3 cellular contexts compared by ENCODE assay signal in the genomic region with DNA sequence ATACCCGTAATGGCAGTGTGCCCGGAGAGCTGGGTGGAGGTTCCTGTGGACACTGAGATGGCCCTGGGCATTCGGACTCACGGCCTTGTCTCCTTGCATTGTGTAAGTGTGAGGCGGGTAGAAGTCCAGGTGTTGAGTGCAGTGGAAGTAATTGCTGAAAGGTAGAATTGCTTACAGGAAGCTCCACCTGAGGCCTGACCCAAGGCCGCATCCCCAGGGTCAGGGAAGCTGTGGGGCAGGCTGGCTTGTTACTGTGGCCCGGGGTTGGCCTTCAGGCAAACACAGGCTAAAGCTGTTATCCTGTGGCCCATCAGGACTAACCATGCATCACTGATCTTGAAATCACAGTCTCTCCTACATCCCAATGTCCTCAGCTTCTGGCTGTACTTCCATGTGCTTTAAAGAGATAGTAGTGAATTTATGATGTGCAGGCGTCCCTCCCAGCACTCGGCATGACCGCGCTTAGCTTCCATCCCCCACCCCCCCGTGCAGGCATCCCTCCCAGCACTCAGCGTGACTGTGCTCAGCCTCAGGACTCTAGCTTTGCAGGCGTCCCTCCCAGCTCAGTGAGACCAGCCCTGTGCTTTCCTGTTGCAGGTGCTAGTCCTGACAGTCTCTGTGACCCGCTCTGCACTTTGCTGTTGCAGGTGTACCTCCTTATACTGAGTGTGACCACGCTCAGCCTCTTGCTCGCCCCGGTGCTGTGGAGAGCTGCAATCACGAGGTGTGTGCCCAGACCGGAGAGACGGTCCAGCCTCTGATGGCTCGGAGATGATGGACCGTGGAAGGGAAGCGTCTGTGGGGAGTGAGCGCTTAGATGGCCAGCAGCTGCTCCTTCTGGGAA.
A peak's percentile ranks its signal among the peaks of the same experiment; 100 is the strongest.
TF ChIP-seq lines count a peak whose summit lies in the region.

No MANE protein-coding gene starts in this region.

TF ChIP-seq in SK-N-SH, 30 proteins besides CTCF, POLR2A, EP300 and RAD21:
- TF ChIP-seq GATA2 (CRISPR knock-in tag; IDR thresholded peaks at IDR 0.05) (peak; percentile 48), SMC3 (IDR thresholded peaks at IDR 0.05; ENCODE audit: low read depth, low read length) (no peak)

TF ChIP-seq in SK-N-SH treated with all-trans-retinoic acid at 6 μM for 48 hours, 23 proteins besides CTCF, POLR2A, EP300 and RAD21:
- TF ChIP-seq ZNF565 (CRISPR knock-in tag; conservative IDR thresholded peaks at IDR 0.05; ENCODE audit: low read depth): no peak
- no peak for TF ChIP-seq OSR1 (CRISPR knock-in tag; IDR thresholded peaks at IDR 0.05)
- no peak for TF ChIP-seq BACH2 (CRISPR knock-in tag; IDR thresholded peaks at IDR 0.05; ENCODE audit: borderline replicate concordance)
- TF ChIP-seq ZC3H10 (CRISPR knock-in tag; IDR thresholded peaks at IDR 0.05): no peak
- no peak for TF ChIP-seq PPARA (CRISPR knock-in tag; IDR thresholded peaks at IDR 0.05; ENCODE audit: borderline replicate concordance)
- TF ChIP-seq, protein P1, sequence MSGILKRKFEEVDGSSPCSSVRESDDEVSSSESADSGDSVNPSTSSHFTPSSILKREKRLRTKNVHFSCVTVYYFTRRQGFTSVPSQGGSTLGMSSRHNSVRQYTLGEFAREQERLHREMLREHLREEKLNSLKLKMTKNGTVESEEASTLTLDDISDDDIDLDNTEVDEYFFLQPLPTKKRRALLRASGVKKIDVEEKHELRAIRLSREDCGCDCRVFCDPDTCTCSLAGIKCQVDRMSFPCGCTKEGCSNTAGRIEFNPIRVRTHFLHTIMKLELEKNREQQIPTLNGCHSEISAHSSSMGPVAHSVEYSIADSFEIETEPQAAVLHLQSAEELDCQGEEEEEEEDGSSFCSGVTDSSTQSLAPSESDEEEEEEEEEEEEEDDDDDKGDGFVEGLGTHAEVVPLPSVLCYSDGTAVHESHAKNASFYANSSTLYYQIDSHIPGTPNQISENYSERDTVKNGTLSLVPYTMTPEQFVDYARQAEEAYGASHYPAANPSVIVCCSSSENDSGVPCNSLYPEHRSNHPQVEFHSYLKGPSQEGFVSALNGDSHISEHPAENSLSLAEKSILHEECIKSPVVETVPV (CRISPR knock-in tag; IDR thresholded peaks at IDR 0.05): no peak
- no peak for TF ChIP-seq TOX (CRISPR knock-in tag; IDR thresholded peaks at IDR 0.05; ENCODE audit: borderline replicate concordance)
- TF ChIP-seq, protein P2, sequence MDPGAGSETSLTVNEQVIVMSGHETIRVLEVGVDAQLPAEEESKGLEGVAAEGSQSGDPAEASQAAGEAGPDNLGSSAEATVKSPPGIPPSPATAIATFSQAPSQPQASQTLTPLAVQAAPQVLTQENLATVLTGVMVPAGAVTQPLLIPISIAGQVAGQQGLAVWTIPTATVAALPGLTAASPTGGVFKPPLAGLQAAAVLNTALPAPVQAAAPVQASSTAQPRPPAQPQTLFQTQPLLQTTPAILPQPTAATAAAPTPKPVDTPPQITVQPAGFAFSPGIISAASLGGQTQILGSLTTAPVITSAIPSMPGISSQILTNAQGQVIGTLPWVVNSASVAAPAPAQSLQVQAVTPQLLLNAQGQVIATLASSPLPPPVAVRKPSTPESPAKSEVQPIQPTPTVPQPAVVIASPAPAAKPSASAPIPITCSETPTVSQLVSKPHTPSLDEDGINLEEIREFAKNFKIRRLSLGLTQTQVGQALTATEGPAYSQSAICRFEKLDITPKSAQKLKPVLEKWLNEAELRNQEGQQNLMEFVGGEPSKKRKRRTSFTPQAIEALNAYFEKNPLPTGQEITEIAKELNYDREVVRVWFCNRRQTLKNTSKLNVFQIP (CRISPR knock-in tag; IDR thresholded peaks at IDR 0.05; ENCODE audit: borderline replicate concordance, low read depth): no peak
- no peak for TF ChIP-seq ZFP30 (CRISPR knock-in tag; IDR thresholded peaks at IDR 0.05)
- TF ChIP-seq RARB (CRISPR knock-in tag; IDR thresholded peaks at IDR 0.05): no peak
- TF ChIP-seq ISL1 (CRISPR knock-in tag; IDR thresholded peaks at IDR 0.05): no peak
- TF ChIP-seq, protein P3, sequence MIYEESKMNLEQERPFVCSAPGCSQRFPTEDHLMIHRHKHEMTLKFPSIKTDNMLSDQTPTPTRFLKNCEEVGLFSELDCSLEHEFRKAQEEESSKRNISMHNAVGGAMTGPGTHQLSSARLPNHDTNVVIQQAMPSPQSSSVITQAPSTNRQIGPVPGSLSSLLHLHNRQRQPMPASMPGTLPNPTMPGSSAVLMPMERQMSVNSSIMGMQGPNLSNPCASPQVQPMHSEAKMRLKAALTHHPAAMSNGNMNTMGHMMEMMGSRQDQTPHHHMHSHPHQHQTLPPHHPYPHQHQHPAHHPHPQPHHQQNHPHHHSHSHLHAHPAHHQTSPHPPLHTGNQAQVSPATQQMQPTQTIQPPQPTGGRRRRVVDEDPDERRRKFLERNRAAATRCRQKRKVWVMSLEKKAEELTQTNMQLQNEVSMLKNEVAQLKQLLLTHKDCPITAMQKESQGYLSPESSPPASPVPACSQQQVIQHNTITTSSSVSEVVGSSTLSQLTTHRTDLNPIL (CRISPR knock-in tag; IDR thresholded peaks at IDR 0.05; ENCODE audit: low read depth): no peak
- no peak for TF ChIP-seq ESRRG (CRISPR knock-in tag; IDR thresholded peaks at IDR 0.05)
- TF ChIP-seq TCF4 (CRISPR knock-in tag; IDR thresholded peaks at IDR 0.05; ENCODE audit: borderline replicate concordance): no peak
- no peak for TF ChIP-seq ZNF70 (CRISPR knock-in tag; IDR thresholded peaks at IDR 0.05)
- TF ChIP-seq, protein P4, sequence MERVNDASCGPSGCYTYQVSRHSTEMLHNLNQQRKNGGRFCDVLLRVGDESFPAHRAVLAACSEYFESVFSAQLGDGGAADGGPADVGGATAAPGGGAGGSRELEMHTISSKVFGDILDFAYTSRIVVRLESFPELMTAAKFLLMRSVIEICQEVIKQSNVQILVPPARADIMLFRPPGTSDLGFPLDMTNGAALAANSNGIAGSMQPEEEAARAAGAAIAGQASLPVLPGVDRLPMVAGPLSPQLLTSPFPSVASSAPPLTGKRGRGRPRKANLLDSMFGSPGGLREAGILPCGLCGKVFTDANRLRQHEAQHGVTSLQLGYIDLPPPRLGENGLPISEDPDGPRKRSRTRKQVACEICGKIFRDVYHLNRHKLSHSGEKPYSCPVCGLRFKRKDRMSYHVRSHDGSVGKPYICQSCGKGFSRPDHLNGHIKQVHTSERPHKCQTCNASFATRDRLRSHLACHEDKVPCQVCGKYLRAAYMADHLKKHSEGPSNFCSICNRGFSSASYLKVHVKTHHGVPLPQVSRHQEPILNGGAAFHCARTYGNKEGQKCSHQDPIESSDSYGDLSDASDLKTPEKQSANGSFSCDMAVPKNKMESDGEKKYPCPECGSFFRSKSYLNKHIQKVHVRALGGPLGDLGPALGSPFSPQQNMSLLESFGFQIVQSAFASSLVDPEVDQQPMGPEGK (CRISPR knock-in tag; IDR thresholded peaks at IDR 0.05; ENCODE audit: borderline replicate concordance): no peak
- no peak for TF ChIP-seq GLIS3 (CRISPR knock-in tag; IDR thresholded peaks at IDR 0.05)
- no peak for TF ChIP-seq CSDC2 (CRISPR knock-in tag; IDR thresholded peaks at IDR 0.05)

TF ChIP-seq in K562, 482 proteins besides CTCF, POLR2A, EP300 and RAD21:
- TF ChIP-seq ARHGAP35 (IDR thresholded peaks at IDR 0.05; ENCODE audit: partially characterized antibody): no peak
- no peak for TF ChIP-seq POLR2H (tag; IDR thresholded peaks at IDR 0.05; ENCODE audit: low read depth)
- peak; percentile 31 for TF ChIP-seq CBFA2T2 (conservative IDR thresholded peaks at IDR 0.05)
- TF ChIP-seq ZNF232 (CRISPR knock-in tag; IDR thresholded peaks at IDR 0.05): no peak
- peak; percentile 8; the same call in 1 of the 2 replicates for TF ChIP-seq NCOR1 (IDR thresholded peaks at IDR 0.05)
- TF ChIP-seq TEAD4 (IDR thresholded peaks at IDR 0.05; ENCODE audit: low read length): 0 out of 2 replicates have a peak, but pooled peaks have one; percentile 33
- no peak for TF ChIP-seq TEAD4 (CRISPR knock-in tag; IDR thresholded peaks at IDR 0.05; ENCODE audit: borderline replicate concordance)
- 0 out of 2 replicates have a peak, but pooled peaks have one; percentile 15 for TF ChIP-seq ARID1B (IDR thresholded peaks at IDR 0.05)
- TF ChIP-seq CBFA2T3 (IDR thresholded peaks at IDR 0.05): peak; percentile 66
- TF ChIP-seq RCOR1 (IDR thresholded peaks at IDR 0.05; ENCODE audit: borderline replicate concordance in 1 of 2, low read depth in 2 of 2, low read length in 2 of 2): peak in 1 of 2 experiments; percentile 46; a peak in 1 of 4 replicates
- peak; percentile 63 to 65 for TF ChIP-seq KDM1A (IDR thresholded peaks at IDR 0.05)
- TF ChIP-seq TCF3 (CRISPR knock-in tag; IDR thresholded peaks at IDR 0.05): 0 out of 2 replicates have a peak, but pooled peaks have one; percentile 16
- peak; percentile 26; the same call in 1 of the 2 replicates for TF ChIP-seq TAL1 (IDR thresholded peaks at IDR 0.05)
